8 cellular contexts compared by ENCODE assay signal in the genomic region with DNA sequence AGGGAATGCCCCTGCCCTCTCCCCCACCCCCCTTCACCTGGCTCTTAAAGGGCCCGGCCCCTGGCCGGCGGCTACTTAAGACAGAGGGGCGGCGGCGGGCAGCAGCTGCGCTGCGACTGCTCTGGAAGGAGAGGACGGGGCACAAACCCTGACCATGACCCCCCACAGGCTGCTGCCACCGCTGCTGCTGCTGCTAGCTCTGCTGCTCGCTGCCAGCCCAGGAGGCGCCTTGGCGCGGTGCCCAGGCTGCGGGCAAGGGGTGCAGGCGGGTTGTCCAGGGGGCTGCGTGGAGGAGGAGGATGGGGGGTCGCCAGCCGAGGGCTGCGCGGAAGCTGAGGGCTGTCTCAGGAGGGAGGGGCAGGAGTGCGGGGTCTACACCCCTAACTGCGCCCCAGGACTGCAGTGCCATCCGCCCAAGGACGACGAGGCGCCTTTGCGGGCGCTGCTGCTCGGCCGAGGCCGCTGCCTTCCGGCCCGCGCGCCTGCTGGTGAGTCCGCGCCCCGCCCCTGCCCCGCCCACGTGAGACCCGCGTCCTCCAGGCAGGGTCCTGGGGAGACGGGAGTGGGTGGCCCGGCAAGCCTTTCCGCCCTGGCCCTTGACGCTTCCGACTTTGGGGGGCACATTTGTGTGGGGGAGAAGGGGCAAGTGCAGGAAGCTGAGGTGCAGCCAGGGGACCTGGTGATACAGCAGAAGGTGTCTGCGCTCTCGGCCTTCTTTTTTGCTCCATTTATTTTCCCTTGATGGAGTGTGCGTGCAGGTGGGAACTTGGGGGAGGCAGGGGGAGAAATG. TPM values are rescaled to one million over a fixed set of nuclear protein-coding genes. Genes with fewer than 3 reads are reported as not detected.
DNase-seq lines count a peak whose midpoint lies in the region; ATAC-seq, FAIRE-seq and TF ChIP-seq lines count a peak whose summit lies in the region.

A gene with protein sequence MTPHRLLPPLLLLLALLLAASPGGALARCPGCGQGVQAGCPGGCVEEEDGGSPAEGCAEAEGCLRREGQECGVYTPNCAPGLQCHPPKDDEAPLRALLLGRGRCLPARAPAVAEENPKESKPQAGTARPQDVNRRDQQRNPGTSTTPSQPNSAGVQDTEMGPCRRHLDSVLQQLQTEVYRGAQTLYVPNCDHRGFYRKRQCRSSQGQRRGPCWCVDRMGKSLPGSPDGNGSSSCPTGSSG (plus strand): TSS at position 104 of the 790 bp plus-strand sequence. CDS start 51 bp downstream, at position 155.

- peaks cover 0 to 10% of the 10 kb centered on the region in 2 experiments; a peak in 3 of 5 replicates for H3K27me3 ChIP-seq in HepG2 (ENCODE audit: control insufficient read depth in 1 of 2, insufficient read depth in 2 of 2, low read length in 2 of 2)

- H3K4me1 ChIP-seq in HepG2 (ENCODE audit: insufficient read depth, low read length) = peaks cover 85% of the 10 kb centered on the region

- no TSS peak for BruUV-seq in HepG2 (replicated peaks; lab: Mats Ljungman, UMichigan)

- intact Hi-C loops in HepG2 (cut with micrococcal nuclease; ENCODE audit: unreplicated experiment) = loop anchor here (2.0 kb wide), 1 partner anchor 19 kb away; a partner anchor contains a TSS

- no peaks in the 10 kb centered on the region for H3K9me3 ChIP-seq in HepG2 (ENCODE audit: low read length)

- TF ChIP-seq CTCF in NB4 (IDR thresholded peaks at IDR 0.05; ENCODE audit: low read depth, low read length) (no peak), HepG2 (CRISPR knock-in tag; IDR thresholded peaks at IDR 0.05) (peak; percentile 8; the same call in 1 of the 2 replicates)

- H3K4me2 ChIP-seq in HepG2 (ENCODE audit: low read depth, low read length) = peak within 1 kb of the TSS; percentile 94

- no peak for TF ChIP-seq RAD21 in HepG2 (CRISPR knock-in tag; IDR thresholded peaks at IDR 0.05)

- no peak within 1 kb of the TSS for H2AFZ ChIP-seq in HepG2 (ENCODE audit: low read length)

- no peaks in the 10 kb centered on the region for H4K20me1 ChIP-seq in HepG2 (ENCODE audit: insufficient read depth, low read length)

- no peak for FAIRE-seq in HepG2 (lab: Jason Lieb, UNC)

- 7% methylated on average over 2 of the region's 51 CpGs for WGBS in HepG2 (ENCODE audit: low lambda C conversion rate)

- POLR2A ChIA-PET in HepG2 (lab: Yijun Ruan, JAX) = interaction anchor here (0.7 to 3.6 kb wide), 4 partner anchors 13 to 49 kb away, joined by 3 to 42 read pairs (median 4); a partner anchor contains a TSS

- CTCF ChIA-PET in HepG2 (lab: Yijun Ruan, JAX; ENCODE audit: low intra/inter-chr PET ratio, low total read pairs) = no interaction called here

- H3K36me3 ChIP-seq in HepG2 (replicated peaks in 1 of 2; ENCODE audit: control insufficient read depth in 1 of 2, insufficient read depth in 2 of 2, low read length in 2 of 2) = no peaks in the 10 kb centered on the region

- peak; percentile 41 for DNase-seq in NCI-H1436 (lab: John Stamatoyannopoulos, UW)
- DNase-seq in NCI-H1436 treated with DMSO at 0.1 percent for 48 hours (lab: John Stamatoyannopoulos, UW) = no peak
- peak; percentile 68 for DNase-seq in NB4 (ENCODE audit: low read depth)
- DNase-seq in activated CD4-positive, alpha-beta T cell treated with anti-CD3 and anti-CD28 coated beads for 1 hour = peak; percentile 32
- no peak for DNase-seq in HepG2 (ENCODE audit: low spot score)
- peak; percentile 54 for DNase-seq in stimulated activated CD4-positive, alpha-beta T cell treated with anti-CD3 and anti-CD28 coated beads, Interleukin-4, amount 100 ng/mL, for 24 hours

- no peak for TF ChIP-seq POLR2A in NB4 (IDR thresholded peaks at IDR 0.05; ENCODE audit: extremely low read depth, insufficient read length)
- no peak for TF ChIP-seq POLR2A in HepG2 (IDR thresholded peaks at IDR 0.05; ENCODE audit: insufficient read depth in 1 of 2, low read depth in 2 of 2, low read length in 2 of 2)

- ATAC-seq in HepG2 (peak; percentile 67), GM18868 (IDR thresholded peaks at IDR 0.05; ENCODE audit: unreplicated experiment) (no peak)

- TF ChIP-seq EP300 in HepG2 (IDR thresholded peaks at IDR 0.05; ENCODE audit: low read depth in 2 of 2, low read length in 2 of 2) (no peak), HepG2 (CRISPR knock-in tag; IDR thresholded peaks at IDR 0.05; ENCODE audit: borderline replicate concordance) (0 out of 2 replicates have a peak, but pooled peaks have one; percentile 20)

- in situ Hi-C loops in HepG2 (cut with HindIII; ENCODE audit: extremely low pct_ligation_motif_present, low pct_unique_long_range_greater_than_20kb) = no loop called here

- H3K27ac ChIP-seq in cingulate gyrus (ENCODE audit: low read depth, low read length) = peak within 1 kb of the TSS; percentile 77
- H3K27ac ChIP-seq in HepG2 (ENCODE audit: extremely low read length, insufficient read depth, low read length) = no peak within 1 kb of the TSS

- peak within 1 kb of the TSS; percentile 40 for H3K9ac ChIP-seq in HepG2 (ENCODE audit: insufficient read depth, low read depth, low read length)

- no peaks in the 10 kb centered on the region for H3K79me2 ChIP-seq in HepG2 (ENCODE audit: insufficient read depth, low read length)

- H3K4me3 ChIP-seq in NB4 (ENCODE audit: low read depth, low read length) (no peak within 1 kb of the TSS), HepG2 (replicated peaks in 1 of 3; ENCODE audit: insufficient read depth in 1 of 3, low read depth in 2 of 3, low read length in 3 of 3) (peak within 1 kb of the TSS; percentile 56 to 90 (median 78))

TF ChIP-seq in HepG2, 621 proteins besides CTCF, POLR2A, EP300 and RAD21 (continues in another document):
- TF ChIP-seq NR2C2 (CRISPR knock-in tag; IDR thresholded peaks at IDR 0.05; ENCODE audit: borderline replicate concordance) (no peak), ZFP36L1 (CRISPR knock-in tag; IDR thresholded peaks at IDR 0.05) (no peak), HCFC1 (IDR thresholded peaks at IDR 0.05; ENCODE audit: low read depth, low read length) (no peak), ZKSCAN5 (CRISPR knock-in tag; IDR thresholded peaks at IDR 0.05) (no peak), CEBPB (IDR thresholded peaks at IDR 0.05; ENCODE audit: borderline replicate concordance, low read depth, low read length) (no peak), ZNF549 (CRISPR knock-in tag; IDR thresholded peaks at IDR 0.05) (no peak)
- TF ChIP-seq, protein P1, sequence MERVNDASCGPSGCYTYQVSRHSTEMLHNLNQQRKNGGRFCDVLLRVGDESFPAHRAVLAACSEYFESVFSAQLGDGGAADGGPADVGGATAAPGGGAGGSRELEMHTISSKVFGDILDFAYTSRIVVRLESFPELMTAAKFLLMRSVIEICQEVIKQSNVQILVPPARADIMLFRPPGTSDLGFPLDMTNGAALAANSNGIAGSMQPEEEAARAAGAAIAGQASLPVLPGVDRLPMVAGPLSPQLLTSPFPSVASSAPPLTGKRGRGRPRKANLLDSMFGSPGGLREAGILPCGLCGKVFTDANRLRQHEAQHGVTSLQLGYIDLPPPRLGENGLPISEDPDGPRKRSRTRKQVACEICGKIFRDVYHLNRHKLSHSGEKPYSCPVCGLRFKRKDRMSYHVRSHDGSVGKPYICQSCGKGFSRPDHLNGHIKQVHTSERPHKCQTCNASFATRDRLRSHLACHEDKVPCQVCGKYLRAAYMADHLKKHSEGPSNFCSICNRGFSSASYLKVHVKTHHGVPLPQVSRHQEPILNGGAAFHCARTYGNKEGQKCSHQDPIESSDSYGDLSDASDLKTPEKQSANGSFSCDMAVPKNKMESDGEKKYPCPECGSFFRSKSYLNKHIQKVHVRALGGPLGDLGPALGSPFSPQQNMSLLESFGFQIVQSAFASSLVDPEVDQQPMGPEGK (CRISPR knock-in tag; IDR thresholded peaks at IDR 0.05) = 0 out of 2 replicates have a peak, but pooled peaks have one; percentile 20

RNA-seq across cellular contexts. Expression of the gene that starts here (rescaled TPM):
- 2.1 and 3.9 TPM in 2 replicates for total RNA-seq in HepG2 (2016; rRNA removed; fragmentation: Illumina TruSeq; extraction: Trizol)
- total RNA-seq in HepG2 (2016; cell fraction: cytosol; rRNA removed; fragmentation: Illumina TruSeq; extraction: Trizol; ENCODE audit: low read depth) = 5.3 and 5.9 TPM in 2 replicates
- total RNA-seq in HepG2 (2016; cell fraction: insoluble cytoplasmic fraction; rRNA removed; fragmentation: Illumina TruSeq; extraction: Trizol) = 2.5 and 4.7 TPM in 2 replicates
- total RNA-seq in HepG2 (2016; cell fraction: membrane; rRNA removed; fragmentation: Illumina TruSeq; extraction: Trizol) = 3.3 and 3.5 TPM in 2 replicates
- 1.9 and 3.2 TPM in 2 replicates for total RNA-seq in HepG2 (2016; cell fraction: nucleus; rRNA removed; fragmentation: Illumina TruSeq; extraction: Trizol)
- 22.6 and 25.2 TPM in 2 replicates for polyA plus RNA-seq in HepG2 (2011; rRNA removed)
- 19.0 and 41.0 TPM in 2 replicates for polyA plus RNA-seq in HepG2 (2011; cell fraction: cytosol; rRNA removed)
- 8.4 and 9.6 TPM in 2 replicates for polyA plus RNA-seq in HepG2 (2011; cell fraction: nucleus; rRNA removed)
- polyA plus RNA-seq in HepG2 (2012) = 3.4 and 4.6 TPM in 2 replicates
- 4.2 and 5.7 TPM in 2 replicates for polyA plus RNA-seq in HepG2 (2016; cell fraction: cytosol; fragmentation: Illumina TruSeq; extraction: Trizol; ENCODE audit: low read depth)
- polyA plus RNA-seq in HepG2 (2016; cell fraction: insoluble cytoplasmic fraction; fragmentation: Illumina TruSeq; extraction: Trizol; ENCODE audit: low read depth) = 2.0 and 2.4 TPM in 2 replicates
- 3.2 and 3.8 TPM in 2 replicates for polyA plus RNA-seq in HepG2 (2016; cell fraction: membrane; fragmentation: Illumina TruSeq; extraction: Trizol; ENCODE audit: low read depth)
- polyA plus RNA-seq in HepG2 (2016; cell fraction: nucleus; fragmentation: Illumina TruSeq; extraction: Trizol; ENCODE audit: insufficient read depth, low read depth) = 5.4 and 7.5 TPM in 2 replicates
- polyA minus RNA-seq in HepG2 (2011; rRNA and poly(A)+ RNA removed; ENCODE audit: low replicate concordance) = 9.0 and 27.1 TPM in 2 replicates
- polyA minus RNA-seq in HepG2 (2011; cell fraction: cytosol; rRNA and poly(A)+ RNA removed) = 8.7 and 9.5 TPM in 2 replicates
- 0.77 and 1.6 TPM in 2 replicates for polyA minus RNA-seq in HepG2 (2011; cell fraction: nucleus; rRNA and poly(A)+ RNA removed)

Comparison
In these comparisons a context has a peak if more than half of its experiments do, and no peak if none do; other contexts are left out.
1. DNase-seq: peak in NCI-H1436 (single experiment), NB4 (single experiment), activated CD4-positive, alpha-beta T cell treated with anti-CD3 and anti-CD28 coated beads for 1 hour (single experiment) and stimulated activated CD4-positive, alpha-beta T cell treated with anti-CD3 and anti-CD28 coated beads, Interleukin-4, amount 100 ng/mL, for 24 hours (single experiment); none in NCI-H1436 treated with DMSO at 0.1 percent for 48 hours (single experiment) and HepG2 (single experiment).